ENCODE assay signal across 1 cellular context in the genomic region with DNA sequence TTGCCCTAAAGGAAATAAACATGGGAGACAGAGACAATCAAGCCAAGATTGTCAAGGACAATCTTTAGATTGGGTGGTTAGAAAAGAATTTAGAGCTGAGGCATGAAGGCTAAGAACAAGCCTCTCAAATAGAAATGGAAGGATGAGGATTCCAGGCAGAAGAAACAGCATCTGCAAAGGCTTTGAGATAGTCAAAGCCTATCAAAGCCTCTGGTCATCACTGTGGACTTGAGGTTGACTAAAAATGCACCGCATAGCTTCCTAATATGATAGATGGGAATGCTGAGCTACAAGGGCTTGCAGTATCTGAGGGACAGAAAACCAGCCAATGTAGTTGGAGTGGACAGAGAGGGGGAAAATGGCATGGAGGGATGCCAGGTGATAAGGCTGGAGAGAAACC.
TF ChIP-seq lines count a peak whose summit lies in the region.

No MANE protein-coding gene starts in this region.

TF ChIP-seq in IMR-90, 13 proteins besides CTCF, POLR2A, EP300 and RAD21:
- TF ChIP-seq MXI1 (IDR thresholded peaks at IDR 0.05; ENCODE audit: borderline replicate concordance, low read depth, low read length) (no peak), BHLHE40 (IDR thresholded peaks at IDR 0.05; ENCODE audit: low read depth, low read length) (no peak), FOS (IDR thresholded peaks at IDR 0.05; ENCODE audit: low read depth, low read length) (no peak), RFX5 (IDR thresholded peaks at IDR 0.05; ENCODE audit: low read depth, low read length) (no peak), RCOR1 (IDR thresholded peaks at IDR 0.05; ENCODE audit: insufficient replicate concordance, low read length) (no peak), MAFK (IDR thresholded peaks at IDR 0.05; ENCODE audit: low read depth, low read length) (no peak), NFE2L2 (IDR thresholded peaks at IDR 0.05; ENCODE audit: low read depth, low read length) (no peak), CHD1 (IDR thresholded peaks at IDR 0.05; ENCODE audit: low read depth, low read length) (no peak), SMC3 (IDR thresholded peaks at IDR 0.05; ENCODE audit: low read depth, low read length) (no peak), MAZ (IDR thresholded peaks at IDR 0.05; ENCODE audit: borderline replicate concordance, low read depth, low read length) (no peak), CEBPB (IDR thresholded peaks at IDR 0.05; ENCODE audit: low read depth, low read length) (no peak)
- TF ChIP-seq, protein P1, sequence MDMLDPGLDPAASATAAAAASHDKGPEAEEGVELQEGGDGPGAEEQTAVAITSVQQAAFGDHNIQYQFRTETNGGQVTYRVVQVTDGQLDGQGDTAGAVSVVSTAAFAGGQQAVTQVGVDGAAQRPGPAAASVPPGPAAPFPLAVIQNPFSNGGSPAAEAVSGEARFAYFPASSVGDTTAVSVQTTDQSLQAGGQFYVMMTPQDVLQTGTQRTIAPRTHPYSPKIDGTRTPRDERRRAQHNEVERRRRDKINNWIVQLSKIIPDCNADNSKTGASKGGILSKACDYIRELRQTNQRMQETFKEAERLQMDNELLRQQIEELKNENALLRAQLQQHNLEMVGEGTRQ (IDR thresholded peaks at IDR 0.05; ENCODE audit: low read depth, low read length), result no peak
- TF ChIP-seq, protein P2, sequence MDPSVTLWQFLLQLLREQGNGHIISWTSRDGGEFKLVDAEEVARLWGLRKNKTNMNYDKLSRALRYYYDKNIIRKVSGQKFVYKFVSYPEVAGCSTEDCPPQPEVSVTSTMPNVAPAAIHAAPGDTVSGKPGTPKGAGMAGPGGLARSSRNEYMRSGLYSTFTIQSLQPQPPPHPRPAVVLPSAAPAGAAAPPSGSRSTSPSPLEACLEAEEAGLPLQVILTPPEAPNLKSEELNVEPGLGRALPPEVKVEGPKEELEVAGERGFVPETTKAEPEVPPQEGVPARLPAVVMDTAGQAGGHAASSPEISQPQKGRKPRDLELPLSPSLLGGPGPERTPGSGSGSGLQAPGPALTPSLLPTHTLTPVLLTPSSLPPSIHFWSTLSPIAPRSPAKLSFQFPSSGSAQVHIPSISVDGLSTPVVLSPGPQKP (IDR thresholded peaks at IDR 0.05; ENCODE audit: borderline replicate concordance, low read depth, low read length), result no peak
